In the genomic region with DNA sequence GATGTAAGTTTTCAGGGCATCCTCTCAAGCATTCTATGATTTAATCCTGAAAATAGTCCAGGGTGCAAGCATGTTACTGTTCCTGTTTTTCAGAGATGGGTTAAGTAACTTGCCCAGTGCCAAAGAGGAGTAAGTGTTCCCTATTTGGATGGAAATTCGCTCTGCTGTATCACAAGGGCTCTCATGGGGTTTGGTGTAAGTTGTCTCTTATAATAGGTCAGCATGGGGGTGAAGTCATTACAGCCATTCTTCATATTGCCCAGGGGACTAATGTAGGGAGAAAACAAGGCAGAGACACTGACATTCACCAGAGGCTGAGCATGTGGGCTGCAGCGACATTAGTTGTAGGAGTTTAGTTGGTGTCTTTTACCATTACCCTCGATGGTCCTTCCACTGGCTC, we compare ENCODE assay signal across 1 cellular context.
TF ChIP-seq lines count a peak whose summit lies in the region.

No MANE protein-coding gene starts in this region.

TF ChIP-seq in GM23338, 12 proteins besides CTCF, POLR2A, EP300 and RAD21 (continued from another document):
- TF ChIP-seq, protein P1, sequence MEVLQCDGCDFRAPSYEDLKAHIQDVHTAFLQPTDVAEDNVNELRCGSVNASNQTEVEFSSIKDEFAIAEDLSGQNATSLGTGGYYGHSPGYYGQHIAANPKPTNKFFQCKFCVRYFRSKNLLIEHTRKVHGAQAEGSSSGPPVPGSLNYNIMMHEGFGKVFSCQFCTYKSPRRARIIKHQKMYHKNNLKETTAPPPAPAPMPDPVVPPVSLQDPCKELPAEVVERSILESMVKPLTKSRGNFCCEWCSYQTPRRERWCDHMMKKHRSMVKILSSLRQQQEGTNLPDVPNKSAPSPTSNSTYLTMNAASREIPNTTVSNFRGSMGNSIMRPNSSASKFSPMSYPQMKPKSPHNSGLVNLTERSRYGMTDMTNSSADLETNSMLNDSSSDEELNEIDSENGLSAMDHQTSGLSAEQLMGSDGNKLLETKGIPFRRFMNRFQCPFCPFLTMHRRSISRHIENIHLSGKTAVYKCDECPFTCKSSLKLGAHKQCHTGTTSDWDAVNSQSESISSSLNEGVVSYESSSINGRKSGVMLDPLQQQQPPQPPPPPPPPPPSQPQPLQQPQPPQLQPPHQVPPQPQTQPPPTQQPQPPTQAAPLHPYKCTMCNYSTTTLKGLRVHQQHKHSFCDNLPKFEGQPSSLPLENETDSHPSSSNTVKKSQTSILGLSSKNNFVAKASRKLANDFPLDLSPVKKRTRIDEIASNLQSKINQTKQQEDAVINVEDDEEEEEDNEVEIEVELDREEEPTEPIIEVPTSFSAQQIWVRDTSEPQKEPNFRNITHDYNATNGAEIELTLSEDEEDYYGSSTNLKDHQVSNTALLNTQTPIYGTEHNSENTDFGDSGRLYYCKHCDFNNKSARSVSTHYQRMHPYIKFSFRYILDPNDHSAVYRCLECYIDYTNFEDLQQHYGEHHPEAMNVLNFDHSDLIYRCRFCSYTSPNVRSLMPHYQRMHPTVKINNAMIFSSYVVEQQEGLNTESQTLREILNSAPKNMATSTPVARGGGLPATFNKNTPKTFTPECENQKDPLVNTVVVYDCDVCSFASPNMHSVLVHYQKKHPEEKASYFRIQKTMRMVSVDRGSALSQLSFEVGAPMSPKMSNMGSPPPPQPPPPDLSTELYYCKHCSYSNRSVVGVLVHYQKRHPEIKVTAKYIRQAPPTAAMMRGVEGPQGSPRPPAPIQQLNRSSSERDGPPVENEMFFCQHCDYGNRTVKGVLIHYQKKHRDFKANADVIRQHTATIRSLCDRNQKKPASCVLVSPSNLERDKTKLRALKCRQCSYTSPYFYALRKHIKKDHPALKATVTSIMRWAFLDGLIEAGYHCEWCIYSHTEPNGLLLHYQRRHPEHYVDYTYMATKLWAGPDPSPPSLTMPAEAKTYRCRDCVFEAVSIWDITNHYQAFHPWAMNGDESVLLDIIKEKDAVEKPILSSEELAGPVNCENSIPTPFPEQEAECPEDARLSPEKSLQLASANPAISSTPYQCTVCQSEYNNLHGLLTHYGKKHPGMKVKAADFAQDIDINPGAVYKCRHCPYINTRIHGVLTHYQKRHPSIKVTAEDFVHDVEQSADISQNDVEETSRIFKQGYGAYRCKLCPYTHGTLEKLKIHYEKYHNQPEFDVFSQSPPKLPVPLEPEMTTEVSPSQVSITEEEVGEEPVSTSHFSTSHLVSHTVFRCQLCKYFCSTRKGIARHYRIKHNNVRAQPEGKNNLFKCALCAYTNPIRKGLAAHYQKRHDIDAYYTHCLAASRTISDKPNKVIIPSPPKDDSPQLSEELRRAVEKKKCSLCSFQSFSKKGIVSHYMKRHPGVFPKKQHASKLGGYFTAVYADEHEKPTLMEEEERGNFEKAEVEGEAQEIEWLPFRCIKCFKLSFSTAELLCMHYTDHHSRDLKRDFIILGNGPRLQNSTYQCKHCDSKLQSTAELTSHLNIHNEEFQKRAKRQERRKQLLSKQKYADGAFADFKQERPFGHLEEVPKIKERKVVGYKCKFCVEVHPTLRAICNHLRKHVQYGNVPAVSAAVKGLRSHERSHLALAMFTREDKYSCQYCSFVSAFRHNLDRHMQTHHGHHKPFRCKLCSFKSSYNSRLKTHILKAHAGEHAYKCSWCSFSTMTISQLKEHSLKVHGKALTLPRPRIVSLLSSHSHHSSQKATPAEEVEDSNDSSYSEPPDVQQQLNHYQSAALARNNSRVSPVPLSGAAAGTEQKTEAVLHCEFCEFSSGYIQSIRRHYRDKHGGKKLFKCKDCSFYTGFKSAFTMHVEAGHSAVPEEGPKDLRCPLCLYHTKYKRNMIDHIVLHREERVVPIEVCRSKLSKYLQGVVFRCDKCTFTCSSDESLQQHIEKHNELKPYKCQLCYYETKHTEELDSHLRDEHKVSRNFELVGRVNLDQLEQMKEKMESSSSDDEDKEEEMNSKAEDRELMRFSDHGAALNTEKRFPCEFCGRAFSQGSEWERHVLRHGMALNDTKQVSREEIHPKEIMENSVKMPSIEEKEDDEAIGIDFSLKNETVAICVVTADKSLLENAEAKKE (CRISPR knock-in tag; IDR thresholded peaks at IDR 0.05): no peak
- TF ChIP-seq STAT1 (IDR thresholded peaks at IDR 0.05; ENCODE audit: unreplicated experiment): no peak
- no peak for TF ChIP-seq NANOG (IDR thresholded peaks at IDR 0.05; ENCODE audit: borderline replicate concordance)
- no peak for TF ChIP-seq CREB1 (CRISPR knock-in tag; IDR thresholded peaks at IDR 0.05; ENCODE audit: low read depth)
- TF ChIP-seq ZNF331 (CRISPR knock-in tag; IDR thresholded peaks at IDR 0.05; ENCODE audit: low read depth): no peak
TF ChIP-seq in GM23338: peak in this region for 0.
